1 cellular context compared by ENCODE assay signal in the genomic region with DNA sequence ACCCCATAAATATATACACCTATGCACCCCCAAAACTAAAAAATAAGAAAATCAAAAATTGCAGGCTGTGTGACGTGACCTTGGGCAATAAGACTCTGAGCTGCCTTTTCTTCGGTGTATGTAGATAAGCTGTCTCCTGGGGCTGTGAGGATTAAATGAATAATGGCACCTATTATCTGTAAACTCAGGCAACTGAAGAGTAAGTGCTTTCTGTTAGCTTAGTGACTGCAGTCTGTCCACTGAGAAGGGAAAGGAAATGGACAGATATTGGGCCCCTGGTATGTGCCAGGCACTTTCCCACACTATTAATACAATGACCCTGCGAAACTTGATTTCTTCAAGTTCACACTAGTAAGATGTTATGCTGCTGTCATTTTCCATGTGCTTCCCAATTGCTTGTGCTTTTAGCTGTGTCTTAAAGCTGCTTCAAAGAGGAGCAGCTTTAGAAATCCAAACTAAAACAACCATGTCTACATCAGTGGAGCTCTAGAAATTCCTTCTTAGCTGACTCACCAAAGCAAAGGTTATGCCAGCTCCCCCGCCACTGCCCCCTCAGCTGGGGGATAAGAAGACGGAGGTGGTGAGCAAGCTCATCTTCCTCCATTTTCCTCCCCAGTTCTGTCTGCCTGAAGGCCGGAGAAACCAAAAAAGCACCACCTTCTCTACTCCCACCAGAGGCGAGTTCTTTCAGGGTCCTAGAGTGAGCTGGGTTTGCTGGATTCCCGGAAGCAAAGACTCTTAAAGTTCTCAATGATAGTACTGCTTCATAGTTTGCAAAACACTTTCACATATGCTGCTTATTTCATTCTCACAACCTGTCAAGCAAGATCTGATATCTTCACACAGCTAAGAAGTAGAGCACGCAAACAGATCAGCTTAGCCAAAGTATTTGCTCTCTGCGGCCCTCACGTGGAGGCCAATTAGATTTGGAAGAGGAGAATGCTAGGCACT.
TF ChIP-seq lines count a peak whose summit lies in the region.

No MANE protein-coding gene starts in this region.

TF ChIP-seq in IMR-90, 13 proteins besides CTCF, POLR2A, EP300 and RAD21 (continued from another document):
- TF ChIP-seq FOS (IDR thresholded peaks at IDR 0.05; ENCODE audit: low read depth, low read length) (0 out of 2 replicates have a peak, but pooled peaks have one; percentile 3), CEBPB (IDR thresholded peaks at IDR 0.05; ENCODE audit: low read depth, low read length) (no peak), MAZ (IDR thresholded peaks at IDR 0.05; ENCODE audit: borderline replicate concordance, low read depth, low read length) (peak; percentile 48; the same call in 1 of the 2 replicates)
